In the genomic region with DNA sequence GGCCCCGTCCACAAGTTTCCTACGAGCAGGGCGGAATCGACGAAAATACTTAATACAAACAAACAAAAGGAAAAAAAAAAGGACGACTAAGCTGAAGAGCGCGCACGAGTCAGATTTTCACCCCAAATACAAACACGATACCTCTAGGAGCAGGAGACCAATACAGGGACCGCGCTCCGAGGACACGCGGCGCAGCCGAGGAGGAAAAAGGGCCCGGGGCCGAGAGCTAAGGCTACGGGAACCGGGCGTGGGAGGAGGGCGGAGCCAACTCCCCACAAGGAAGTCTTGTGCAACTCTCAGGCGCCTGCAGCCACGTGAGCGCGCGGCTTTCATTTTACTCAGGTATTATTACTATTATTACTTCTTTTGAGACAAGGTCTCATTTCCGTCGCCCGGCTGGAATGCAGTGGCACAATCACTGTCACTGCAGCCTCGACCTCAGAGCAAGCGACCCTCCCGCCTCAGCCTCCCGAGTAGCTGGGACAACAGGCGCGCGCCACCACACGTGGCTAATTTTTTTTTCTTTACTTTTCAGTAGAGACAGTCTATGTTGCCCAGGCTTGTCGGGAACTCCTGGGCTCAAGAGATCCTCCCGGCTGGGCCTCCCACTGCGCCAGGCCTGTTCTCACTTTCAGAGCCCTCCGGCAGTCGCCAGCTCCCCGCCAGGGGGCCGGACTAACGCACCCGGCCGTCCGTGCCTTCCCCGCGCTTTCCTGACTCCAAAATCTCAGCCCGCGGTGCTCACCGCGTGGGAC, we compare ENCODE assay signal across 8 cellular contexts. TPM values are rescaled to one million over a fixed set of nuclear protein-coding genes. Genes with fewer than 3 reads are reported as not detected.
DNase-seq lines count a peak whose midpoint lies in the region; ATAC-seq and TF ChIP-seq lines count a peak whose summit lies in the region.

No MANE protein-coding gene starts in this region.

- ATAC-seq in HG02642 (IDR thresholded peaks at IDR 0.05; ENCODE audit: poor library complexity, unreplicated experiment) (peak; percentile 51), sciatic nerve (peak; percentile 90)

- intact Hi-C loops in sciatic nerve (cut with DNase I) = no loop called here

- in situ Hi-C loops in GM13976 (cut with MboI; ENCODE audit: low sequenced_read_pairs, unreplicated experiment) = no loop called here

- no peak for TF ChIP-seq CTCF in GM13976 (IDR thresholded peaks at IDR 0.05; ENCODE audit: borderline replicate concordance, control extremely low read depth, extremely low read depth, insufficient read depth, missing control alignments)

- DNase-seq in GM13976 (ENCODE audit: low spot score) (peak; percentile 90), NCI-H1092 treated with DMSO at 0.1 percent for 48 hours (lab: John Stamatoyannopoulos, UW) (peak; percentile 64), T-helper 22 cell (ENCODE audit: low read depth) (peak; percentile 80), astrocyte of the hippocampus (ENCODE audit: low read depth, low spot score) (peak; percentile 93), hypothalamus (lab: John Stamatoyannopoulos, UW) (peak in 49 of 51 donors; percentile 8 to 83 (median 62)), sciatic nerve (ENCODE audit: low spot score) (peak; percentile 97), NCI-H524 treated with DMSO at 0.1 percent for 48 hours (lab: John Stamatoyannopoulos, UW) (no peak)

RNA-seq across cellular contexts. Expression of gene HNRNPF, which starts 1.2 kb away (rescaled TPM):
- total RNA-seq in sciatic nerve = 130 TPM

RNA-seq across cellular contexts. Expression of gene ZNF487, which starts 29.2 kb away (rescaled TPM):
- 14.3 TPM for total RNA-seq in sciatic nerve

RNA-seq across cellular contexts. Expression of gene FXYD4, which starts 36.3 kb away (rescaled TPM):
- not detected for total RNA-seq in sciatic nerve
